In the genomic region with DNA sequence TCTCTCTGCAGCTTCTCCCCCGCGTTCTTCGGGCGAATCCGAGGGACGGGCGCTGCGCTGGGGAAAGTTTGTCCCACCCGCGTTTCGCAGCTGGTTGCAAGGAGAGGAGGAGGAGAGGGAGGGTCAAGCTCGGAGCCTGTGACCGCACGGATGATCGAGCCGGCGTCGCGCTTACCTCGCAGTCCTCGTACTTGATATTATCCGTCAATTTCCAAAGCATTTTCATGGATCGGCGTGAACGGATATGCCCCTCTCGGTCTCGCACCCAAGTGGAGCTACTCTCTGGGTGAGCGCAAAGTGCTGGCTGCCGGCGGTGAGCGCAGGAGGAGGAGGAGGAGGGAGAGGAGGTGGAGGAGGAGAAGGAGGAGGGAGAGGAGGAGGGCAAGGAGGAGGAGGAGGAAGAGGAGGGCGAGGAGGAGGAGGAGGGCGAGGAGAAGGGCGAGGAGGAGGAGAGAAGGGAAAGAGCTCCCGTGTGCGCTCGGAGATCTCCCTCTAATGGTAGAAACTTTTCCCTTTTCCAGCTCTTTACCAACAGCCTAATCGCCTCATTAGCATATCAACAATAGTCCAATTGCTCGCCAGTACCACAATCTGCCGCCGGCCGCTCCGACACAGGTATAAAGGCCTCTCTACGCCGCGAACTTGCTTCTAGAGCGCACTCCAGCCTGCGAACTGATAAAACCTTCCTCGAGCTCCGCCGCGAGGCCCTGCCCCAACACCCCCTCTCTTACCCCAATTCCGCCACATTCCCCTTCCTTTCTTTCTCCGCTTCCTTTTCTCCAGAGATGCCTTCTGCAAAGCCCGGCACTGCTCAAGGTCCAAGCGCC, we compare ENCODE assay signal across 1 cellular context.
TF ChIP-seq lines count a peak whose summit lies in the region.

A gene (minus strand): TSS at position 309 of the 827 bp plus-strand sequence. CDS start 83 bp downstream, at position 226.

TF ChIP-seq in HEK293, 187 proteins besides CTCF, POLR2A, EP300 and RAD21 (continued from another document and continues in another):
- TF ChIP-seq, protein P1, sequence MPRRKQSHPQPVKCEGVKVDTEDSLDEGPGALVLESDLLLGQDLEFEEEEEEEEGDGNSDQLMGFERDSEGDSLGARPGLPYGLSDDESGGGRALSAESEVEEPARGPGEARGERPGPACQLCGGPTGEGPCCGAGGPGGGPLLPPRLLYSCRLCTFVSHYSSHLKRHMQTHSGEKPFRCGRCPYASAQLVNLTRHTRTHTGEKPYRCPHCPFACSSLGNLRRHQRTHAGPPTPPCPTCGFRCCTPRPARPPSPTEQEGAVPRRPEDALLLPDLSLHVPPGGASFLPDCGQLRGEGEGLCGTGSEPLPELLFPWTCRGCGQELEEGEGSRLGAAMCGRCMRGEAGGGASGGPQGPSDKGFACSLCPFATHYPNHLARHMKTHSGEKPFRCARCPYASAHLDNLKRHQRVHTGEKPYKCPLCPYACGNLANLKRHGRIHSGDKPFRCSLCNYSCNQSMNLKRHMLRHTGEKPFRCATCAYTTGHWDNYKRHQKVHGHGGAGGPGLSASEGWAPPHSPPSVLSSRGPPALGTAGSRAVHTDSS (tag by site-specific recombination; IDR thresholded peaks at IDR 0.05), result peak; percentile 99
- TF ChIP-seq ZNF19 (tag by site-specific recombination; IDR thresholded peaks at IDR 0.05; ENCODE audit: low read depth) (no peak), ZFHX2 (tag by site-specific recombination; conservative IDR thresholded peaks at IDR 0.05) (peak; percentile 99), ZNF670 (tag by site-specific recombination; IDR thresholded peaks at IDR 0.05; ENCODE audit: low read depth) (no peak), ZNF76 (tag by site-specific recombination; IDR thresholded peaks at IDR 0.05; ENCODE audit: borderline replicate concordance, low read depth) (peak; percentile 59), ZNF549 (tag by site-specific recombination; IDR thresholded peaks at IDR 0.05) (peak; percentile 80), ZBTB20 (tag by site-specific recombination; IDR thresholded peaks at IDR 0.05) (peak; percentile 44; the same call in 1 of the 2 replicates), ZSCAN16 (tag by site-specific recombination; IDR thresholded peaks at IDR 0.05) (peak; percentile 57; the same call in 1 of the 2 replicates), WT1 (tag by site-specific recombination; IDR thresholded peaks at IDR 0.05) (peak; percentile 84), ZNF596 (tag by site-specific recombination; IDR thresholded peaks at IDR 0.05) (peak; percentile 84), ZNF768 (tag by site-specific recombination; IDR thresholded peaks at IDR 0.05) (no peak; the same call in 1 of the 2 replicates), HOXD13 (CRISPR knock-in tag; IDR thresholded peaks at IDR 0.05; ENCODE audit: borderline replicate concordance) (0 out of 2 replicates have a peak, but pooled peaks have one; percentile 5), ZNF335 (tag by site-specific recombination; conservative IDR thresholded peaks at IDR 0.05) (peak; percentile 87), SP2 (tag by site-specific recombination; IDR thresholded peaks at IDR 0.05) (peak; percentile 83), GLI2 (tag by site-specific recombination; IDR thresholded peaks at IDR 0.05; ENCODE audit: borderline replicate concordance, low read depth) (no peak), BCL11A (tag by site-specific recombination; IDR thresholded peaks at IDR 0.05; ENCODE audit: low read depth) (0 out of 2 replicates have a peak, but pooled peaks have one; percentile 17), KLF1 (tag by site-specific recombination; IDR thresholded peaks at IDR 0.05) (0 out of 2 replicates have a peak, but pooled peaks have one; percentile 35), ZNF202 (tag by site-specific recombination; IDR thresholded peaks at IDR 0.05; ENCODE audit: borderline replicate concordance) (no peak), ZBTB1 (tag by site-specific recombination; IDR thresholded peaks at IDR 0.05) (no peak), ZNF239 (tag by site-specific recombination; IDR thresholded peaks at IDR 0.05) (peak; percentile 82), TCF7L2 (IDR thresholded peaks at IDR 0.05; ENCODE audit: borderline replicate concordance, low read depth, low read length) (peak; percentile 45; the same call in 1 of the 2 replicates), ZNF112 (tag by site-specific recombination; IDR thresholded peaks at IDR 0.05) (no peak), ZNF366 (tag by site-specific recombination; conservative IDR thresholded peaks at IDR 0.05) (peak; percentile 98), KLF16 (tag by site-specific recombination; IDR thresholded peaks at IDR 0.05) (0 out of 2 replicates have a peak, but pooled peaks have one; percentile 32), ZNF223 (tag by site-specific recombination; IDR thresholded peaks at IDR 0.05) (no peak), ZEB2 (tag by site-specific recombination; IDR thresholded peaks at IDR 0.05) (peak; percentile 77), ZNF792 (tag by site-specific recombination; IDR thresholded peaks at IDR 0.05) (0 out of 2 replicates have a peak, but pooled peaks have one; percentile 12), KLF7 (tag by site-specific recombination; IDR thresholded peaks at IDR 0.05; ENCODE audit: borderline replicate concordance) (peak; percentile 79; the same call in 1 of the 2 replicates), YY2 (tag by site-specific recombination; IDR thresholded peaks at IDR 0.05) (no peak)
- TF ChIP-seq, protein P2, sequence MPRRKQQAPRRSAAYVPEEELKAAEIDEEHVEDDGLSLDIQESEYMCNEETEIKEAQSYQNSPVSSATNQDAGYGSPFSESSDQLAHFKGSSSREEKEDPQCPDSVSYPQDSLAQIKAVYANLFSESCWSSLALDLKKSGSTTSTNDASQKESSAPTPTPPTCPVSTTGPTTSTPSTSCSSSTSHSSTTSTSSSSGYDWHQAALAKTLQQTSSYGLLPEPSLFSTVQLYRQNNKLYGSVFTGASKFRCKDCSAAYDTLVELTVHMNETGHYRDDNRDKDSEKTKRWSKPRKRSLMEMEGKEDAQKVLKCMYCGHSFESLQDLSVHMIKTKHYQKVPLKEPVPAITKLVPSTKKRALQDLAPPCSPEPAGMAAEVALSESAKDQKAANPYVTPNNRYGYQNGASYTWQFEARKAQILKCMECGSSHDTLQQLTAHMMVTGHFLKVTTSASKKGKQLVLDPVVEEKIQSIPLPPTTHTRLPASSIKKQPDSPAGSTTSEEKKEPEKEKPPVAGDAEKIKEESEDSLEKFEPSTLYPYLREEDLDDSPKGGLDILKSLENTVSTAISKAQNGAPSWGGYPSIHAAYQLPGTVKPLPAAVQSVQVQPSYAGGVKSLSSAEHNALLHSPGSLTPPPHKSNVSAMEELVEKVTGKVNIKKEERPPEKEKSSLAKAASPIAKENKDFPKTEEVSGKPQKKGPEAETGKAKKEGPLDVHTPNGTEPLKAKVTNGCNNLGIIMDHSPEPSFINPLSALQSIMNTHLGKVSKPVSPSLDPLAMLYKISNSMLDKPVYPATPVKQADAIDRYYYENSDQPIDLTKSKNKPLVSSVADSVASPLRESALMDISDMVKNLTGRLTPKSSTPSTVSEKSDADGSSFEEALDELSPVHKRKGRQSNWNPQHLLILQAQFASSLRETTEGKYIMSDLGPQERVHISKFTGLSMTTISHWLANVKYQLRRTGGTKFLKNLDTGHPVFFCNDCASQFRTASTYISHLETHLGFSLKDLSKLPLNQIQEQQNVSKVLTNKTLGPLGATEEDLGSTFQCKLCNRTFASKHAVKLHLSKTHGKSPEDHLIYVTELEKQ (tag by site-specific recombination; IDR thresholded peaks at IDR 0.05; ENCODE audit: borderline replicate concordance), result peak; percentile 9; the same call in 1 of the 2 replicates
- TF ChIP-seq, protein P3, sequence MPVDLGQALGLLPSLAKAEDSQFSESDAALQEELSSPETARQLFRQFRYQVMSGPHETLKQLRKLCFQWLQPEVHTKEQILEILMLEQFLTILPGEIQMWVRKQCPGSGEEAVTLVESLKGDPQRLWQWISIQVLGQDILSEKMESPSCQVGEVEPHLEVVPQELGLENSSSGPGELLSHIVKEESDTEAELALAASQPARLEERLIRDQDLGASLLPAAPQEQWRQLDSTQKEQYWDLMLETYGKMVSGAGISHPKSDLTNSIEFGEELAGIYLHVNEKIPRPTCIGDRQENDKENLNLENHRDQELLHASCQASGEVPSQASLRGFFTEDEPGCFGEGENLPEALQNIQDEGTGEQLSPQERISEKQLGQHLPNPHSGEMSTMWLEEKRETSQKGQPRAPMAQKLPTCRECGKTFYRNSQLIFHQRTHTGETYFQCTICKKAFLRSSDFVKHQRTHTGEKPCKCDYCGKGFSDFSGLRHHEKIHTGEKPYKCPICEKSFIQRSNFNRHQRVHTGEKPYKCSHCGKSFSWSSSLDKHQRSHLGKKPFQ (tag by site-specific recombination; IDR thresholded peaks at IDR 0.05), result no peak; the same call in 1 of the 2 replicates
- TF ChIP-seq, protein P4, sequence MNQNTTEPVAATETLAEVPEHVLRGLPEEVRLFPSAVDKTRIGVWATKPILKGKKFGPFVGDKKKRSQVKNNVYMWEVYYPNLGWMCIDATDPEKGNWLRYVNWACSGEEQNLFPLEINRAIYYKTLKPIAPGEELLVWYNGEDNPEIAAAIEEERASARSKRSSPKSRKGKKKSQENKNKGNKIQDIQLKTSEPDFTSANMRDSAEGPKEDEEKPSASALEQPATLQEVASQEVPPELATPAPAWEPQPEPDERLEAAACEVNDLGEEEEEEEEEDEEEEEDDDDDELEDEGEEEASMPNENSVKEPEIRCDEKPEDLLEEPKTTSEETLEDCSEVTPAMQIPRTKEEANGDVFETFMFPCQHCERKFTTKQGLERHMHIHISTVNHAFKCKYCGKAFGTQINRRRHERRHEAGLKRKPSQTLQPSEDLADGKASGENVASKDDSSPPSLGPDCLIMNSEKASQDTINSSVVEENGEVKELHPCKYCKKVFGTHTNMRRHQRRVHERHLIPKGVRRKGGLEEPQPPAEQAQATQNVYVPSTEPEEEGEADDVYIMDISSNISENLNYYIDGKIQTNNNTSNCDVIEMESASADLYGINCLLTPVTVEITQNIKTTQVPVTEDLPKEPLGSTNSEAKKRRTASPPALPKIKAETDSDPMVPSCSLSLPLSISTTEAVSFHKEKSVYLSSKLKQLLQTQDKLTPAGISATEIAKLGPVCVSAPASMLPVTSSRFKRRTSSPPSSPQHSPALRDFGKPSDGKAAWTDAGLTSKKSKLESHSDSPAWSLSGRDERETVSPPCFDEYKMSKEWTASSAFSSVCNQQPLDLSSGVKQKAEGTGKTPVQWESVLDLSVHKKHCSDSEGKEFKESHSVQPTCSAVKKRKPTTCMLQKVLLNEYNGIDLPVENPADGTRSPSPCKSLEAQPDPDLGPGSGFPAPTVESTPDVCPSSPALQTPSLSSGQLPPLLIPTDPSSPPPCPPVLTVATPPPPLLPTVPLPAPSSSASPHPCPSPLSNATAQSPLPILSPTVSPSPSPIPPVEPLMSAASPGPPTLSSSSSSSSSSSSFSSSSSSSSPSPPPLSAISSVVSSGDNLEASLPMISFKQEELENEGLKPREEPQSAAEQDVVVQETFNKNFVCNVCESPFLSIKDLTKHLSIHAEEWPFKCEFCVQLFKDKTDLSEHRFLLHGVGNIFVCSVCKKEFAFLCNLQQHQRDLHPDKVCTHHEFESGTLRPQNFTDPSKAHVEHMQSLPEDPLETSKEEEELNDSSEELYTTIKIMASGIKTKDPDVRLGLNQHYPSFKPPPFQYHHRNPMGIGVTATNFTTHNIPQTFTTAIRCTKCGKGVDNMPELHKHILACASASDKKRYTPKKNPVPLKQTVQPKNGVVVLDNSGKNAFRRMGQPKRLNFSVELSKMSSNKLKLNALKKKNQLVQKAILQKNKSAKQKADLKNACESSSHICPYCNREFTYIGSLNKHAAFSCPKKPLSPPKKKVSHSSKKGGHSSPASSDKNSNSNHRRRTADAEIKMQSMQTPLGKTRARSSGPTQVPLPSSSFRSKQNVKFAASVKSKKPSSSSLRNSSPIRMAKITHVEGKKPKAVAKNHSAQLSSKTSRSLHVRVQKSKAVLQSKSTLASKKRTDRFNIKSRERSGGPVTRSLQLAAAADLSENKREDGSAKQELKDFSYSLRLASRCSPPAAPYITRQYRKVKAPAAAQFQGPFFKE (tag by site-specific recombination; IDR thresholded peaks at IDR 0.05; ENCODE audit: borderline replicate concordance), result 0 out of 2 replicates have a peak, but pooled peaks have one; percentile 82
- TF ChIP-seq, protein P5, sequence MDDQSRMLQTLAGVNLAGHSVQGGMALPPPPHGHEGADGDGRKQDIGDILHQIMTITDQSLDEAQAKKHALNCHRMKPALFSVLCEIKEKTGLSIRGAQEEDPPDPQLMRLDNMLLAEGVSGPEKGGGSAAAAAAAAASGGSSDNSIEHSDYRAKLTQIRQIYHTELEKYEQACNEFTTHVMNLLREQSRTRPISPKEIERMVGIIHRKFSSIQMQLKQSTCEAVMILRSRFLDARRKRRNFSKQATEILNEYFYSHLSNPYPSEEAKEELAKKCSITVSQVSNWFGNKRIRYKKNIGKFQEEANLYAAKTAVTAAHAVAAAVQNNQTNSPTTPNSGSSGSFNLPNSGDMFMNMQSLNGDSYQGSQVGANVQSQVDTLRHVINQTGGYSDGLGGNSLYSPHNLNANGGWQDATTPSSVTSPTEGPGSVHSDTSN (CRISPR knock-in tag; IDR thresholded peaks at IDR 0.05), result peak; percentile 64; the same call in 1 of the 2 replicates
- TF ChIP-seq, protein P6, sequence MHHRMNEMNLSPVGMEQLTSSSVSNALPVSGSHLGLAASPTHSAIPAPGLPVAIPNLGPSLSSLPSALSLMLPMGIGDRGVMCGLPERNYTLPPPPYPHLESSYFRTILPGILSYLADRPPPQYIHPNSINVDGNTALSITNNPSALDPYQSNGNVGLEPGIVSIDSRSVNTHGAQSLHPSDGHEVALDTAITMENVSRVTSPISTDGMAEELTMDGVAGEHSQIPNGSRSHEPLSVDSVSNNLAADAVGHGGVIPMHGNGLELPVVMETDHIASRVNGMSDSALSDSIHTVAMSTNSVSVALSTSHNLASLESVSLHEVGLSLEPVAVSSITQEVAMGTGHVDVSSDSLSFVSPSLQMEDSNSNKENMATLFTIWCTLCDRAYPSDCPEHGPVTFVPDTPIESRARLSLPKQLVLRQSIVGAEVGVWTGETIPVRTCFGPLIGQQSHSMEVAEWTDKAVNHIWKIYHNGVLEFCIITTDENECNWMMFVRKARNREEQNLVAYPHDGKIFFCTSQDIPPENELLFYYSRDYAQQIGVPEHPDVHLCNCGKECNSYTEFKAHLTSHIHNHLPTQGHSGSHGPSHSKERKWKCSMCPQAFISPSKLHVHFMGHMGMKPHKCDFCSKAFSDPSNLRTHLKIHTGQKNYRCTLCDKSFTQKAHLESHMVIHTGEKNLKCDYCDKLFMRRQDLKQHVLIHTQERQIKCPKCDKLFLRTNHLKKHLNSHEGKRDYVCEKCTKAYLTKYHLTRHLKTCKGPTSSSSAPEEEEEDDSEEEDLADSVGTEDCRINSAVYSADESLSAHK (tag by site-specific recombination; IDR thresholded peaks at IDR 0.05), result peak; percentile 70
- TF ChIP-seq, protein P7, sequence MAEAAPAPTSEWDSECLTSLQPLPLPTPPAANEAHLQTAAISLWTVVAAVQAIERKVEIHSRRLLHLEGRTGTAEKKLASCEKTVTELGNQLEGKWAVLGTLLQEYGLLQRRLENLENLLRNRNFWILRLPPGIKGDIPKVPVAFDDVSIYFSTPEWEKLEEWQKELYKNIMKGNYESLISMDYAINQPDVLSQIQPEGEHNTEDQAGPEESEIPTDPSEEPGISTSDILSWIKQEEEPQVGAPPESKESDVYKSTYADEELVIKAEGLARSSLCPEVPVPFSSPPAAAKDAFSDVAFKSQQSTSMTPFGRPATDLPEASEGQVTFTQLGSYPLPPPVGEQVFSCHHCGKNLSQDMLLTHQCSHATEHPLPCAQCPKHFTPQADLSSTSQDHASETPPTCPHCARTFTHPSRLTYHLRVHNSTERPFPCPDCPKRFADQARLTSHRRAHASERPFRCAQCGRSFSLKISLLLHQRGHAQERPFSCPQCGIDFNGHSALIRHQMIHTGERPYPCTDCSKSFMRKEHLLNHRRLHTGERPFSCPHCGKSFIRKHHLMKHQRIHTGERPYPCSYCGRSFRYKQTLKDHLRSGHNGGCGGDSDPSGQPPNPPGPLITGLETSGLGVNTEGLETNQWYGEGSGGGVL (tag by site-specific recombination; IDR thresholded peaks at IDR 0.05), result peak; percentile 99
